In genomic region chrX:105822138-105823091, GRCh38 we compare ENCODE assay signal across 10 cellular contexts. TPM values are rescaled to one million over a fixed set of nuclear protein-coding genes. Genes with fewer than 3 reads are reported as not detected.
A peak's percentile ranks its signal among the peaks of the same experiment; 100 is the strongest.
DNase-seq lines count a peak whose midpoint lies in the region; ATAC-seq and TF ChIP-seq lines count a peak whose summit lies in the region.
"Had no signal": no experiment of that assay in that cellular context is flagged by ENCODE, and none has a peak within 500 bp of the region (broad histone marks: within the 10 kb centered on the region; RNA-seq: fewer than 3 reads in every experiment).

Gene NRK, plus strand, starts transcription at chrX:105822539. Its CDS starts 307 bp downstream, at chrX:105822846.

- no peak for TF ChIP-seq POLR2A in thyroid gland (IDR thresholded peaks at IDR 0.05)

- H3K4me3 ChIP-seq in RWPE2 (ENCODE audit: severe bottlenecking) (peak within 1 kb of the TSS; percentile 17), fibroblast of mammary gland (ENCODE audit: control insufficient read depth, low read depth, low read length) (peak within 1 kb of the TSS; percentile 26), mesodermal cell (ENCODE audit: extremely low read depth, insufficient read depth, low read length, poor library complexity, severe bottlenecking) (peak within 1 kb of the TSS; percentile 36), thyroid gland (replicated peaks in 1 of 3) (peak within 1 kb of the TSS in 2 of 3 donors; percentile 10 to 17)

- H3K9me3 ChIP-seq in RWPE2 (ENCODE audit: severe bottlenecking) = no peaks in the 10 kb centered on the region
- no peaks in the 10 kb centered on the region for H3K9me3 ChIP-seq in mesodermal cell (ENCODE audit: control insufficient read depth, low read length)
- H3K9me3 ChIP-seq in thyroid gland = no peaks in the 10 kb centered on the region

- TF ChIP-seq CTCF in RWPE2 (IDR thresholded peaks at IDR 0.05; ENCODE audit: poor library complexity, severe bottlenecking) (no peak), fibroblast of mammary gland (conservative IDR thresholded peaks at IDR 0.05; ENCODE audit: control insufficient read depth, insufficient read depth, low read depth, low read length) (no peak), thyroid gland (IDR thresholded peaks at IDR 0.05) (peak in 1 of 6 experiments; percentile 6)

- peaks cover 5% of the 10 kb centered on the region for H3K27me3 ChIP-seq in RWPE2 (ENCODE audit: insufficient read depth, poor library complexity, severe bottlenecking)
- peaks cover 6% of the 10 kb centered on the region for H3K27me3 ChIP-seq in thyroid gland

- DNase-seq in RWPE2 (ENCODE audit: low spot score) = peak; percentile 26
- no peak for DNase-seq in fibroblast of mammary gland (ENCODE audit: low read depth)
- DNase-seq in thyroid gland = peak; percentile 15 to 32
- no peak for DNase-seq in NCI-H526 treated with DMSO at 0.1 percent for 48 hours (lab: John Stamatoyannopoulos, UW)
- DNase-seq in activated CD4-positive, alpha-beta memory T cell treated with anti-CD3 and anti-CD28 coated beads for 36 hours = no peak
- DNase-seq: activated CD8-positive, alpha-beta T cell treated with anti-CD3 and anti-CD28 coated beads for 36 hours; effector memory CD4-positive, alpha-beta T cell had no signal

- peaks cover 10% of the 10 kb centered on the region for H3K27me3 Mint-ChIP-seq in activated T-helper 17 cell treated with anti-CD3 and anti-CD28 coated beads, Interleukin-2, amount 50 U/mL, for 72 hours
- peaks cover 12% of the 10 kb centered on the region for H3K27me3 Mint-ChIP-seq in activated CD4-positive, alpha-beta memory T cell treated with anti-CD3 and anti-CD28 coated beads for 36 hours

- intact Hi-C loops in thyroid gland (cut with DNase I) = no loop called here
- intact Hi-C loops in activated CD4-positive, alpha-beta memory T cell treated with anti-CD3 and anti-CD28 coated beads for 36 hours (cut with micrococcal nuclease) = no loop called here

- POLR2A ChIA-PET in activated CD4-positive, alpha-beta memory T cell treated with anti-CD3 and anti-CD28 coated beads for 36 hours (lab: Charles Lee) = no interaction called here

- CTCF ChIA-PET in activated CD4-positive, alpha-beta memory T cell treated with anti-CD3 and anti-CD28 coated beads for 36 hours (lab: Charles Lee) = no interaction called here

- H3K27ac Mint-ChIP-seq in activated T-helper 17 cell treated with anti-CD3 and anti-CD28 coated beads, Interleukin-2, amount 50 U/mL, for 72 hours = no peak within 1 kb of the TSS
- no peak within 1 kb of the TSS for H3K27ac Mint-ChIP-seq in activated CD4-positive, alpha-beta memory T cell treated with anti-CD3 and anti-CD28 coated beads for 36 hours
- H3K27ac Mint-ChIP-seq: activated CD8-positive, alpha-beta T cell treated with anti-CD3 and anti-CD28 coated beads for 36 hours had no signal

- no peak within 1 kb of the TSS for H3K4me3 Mint-ChIP-seq in activated T-helper 17 cell treated with anti-CD3 and anti-CD28 coated beads, Interleukin-2, amount 50 U/mL, for 72 hours
- H3K4me3 Mint-ChIP-seq in activated CD4-positive, alpha-beta memory T cell treated with anti-CD3 and anti-CD28 coated beads for 36 hours = no peak within 1 kb of the TSS
- H3K4me3 Mint-ChIP-seq: activated CD8-positive, alpha-beta T cell treated with anti-CD3 and anti-CD28 coated beads for 36 hours had no signal

- H3K27ac ChIP-seq in RWPE2 (ENCODE audit: poor library complexity, severe bottlenecking) = no peak within 1 kb of the TSS
- H3K27ac ChIP-seq in mesodermal cell (ENCODE audit: low read depth, low read length, severe bottlenecking) = peak within 1 kb of the TSS; percentile 69
- H3K27ac ChIP-seq in thyroid gland = no peak within 1 kb of the TSS

- H3K36me3 ChIP-seq in RWPE2 (ENCODE audit: low read depth) = no peaks in the 10 kb centered on the region
- H3K36me3 ChIP-seq in mesodermal cell (ENCODE audit: control insufficient read depth, insufficient read depth, low read length) = no peaks in the 10 kb centered on the region
- H3K36me3 ChIP-seq in thyroid gland = no peaks in the 10 kb centered on the region

- WGBS in mesodermal cell (ENCODE audit: insufficient coverage in 2 of 2), 2 experiments = 0 to 1% methylated on average over 26 to 29 of the region's 76 CpGs
- WGBS in thyroid gland, 2 donors = 1 to 2% methylated on average over 20 to 37 of the region's 76 CpGs

- no peaks in the 10 kb centered on the region for H3K4me1 ChIP-seq in RWPE2 (ENCODE audit: insufficient read depth, poor library complexity, severe bottlenecking)
- H3K4me1 ChIP-seq in mesodermal cell (ENCODE audit: control insufficient read depth, insufficient read depth, low read length, poor library complexity, severe bottlenecking) = no peaks in the 10 kb centered on the region
- no peaks in the 10 kb centered on the region for H3K4me1 ChIP-seq in thyroid gland

- no peaks in the 10 kb centered on the region for H3K4me1 Mint-ChIP-seq in activated T-helper 17 cell treated with anti-CD3 and anti-CD28 coated beads, Interleukin-2, amount 50 U/mL, for 72 hours
- H3K4me1 Mint-ChIP-seq in activated CD4-positive, alpha-beta memory T cell treated with anti-CD3 and anti-CD28 coated beads for 36 hours (ENCODE audit: low read depth) = no peaks in the 10 kb centered on the region

- H3K36me3 Mint-ChIP-seq in activated T-helper 17 cell treated with anti-CD3 and anti-CD28 coated beads, Interleukin-2, amount 50 U/mL, for 72 hours (ENCODE audit: low read depth) = no peaks in the 10 kb centered on the region
- peaks cover 1% of the 10 kb centered on the region for H3K36me3 Mint-ChIP-seq in activated CD4-positive, alpha-beta memory T cell treated with anti-CD3 and anti-CD28 coated beads for 36 hours

- peak; percentile 50; the same call in 2 of the 3 replicates for ATAC-seq in RWPE2 (ENCODE audit: low read depth)
- ATAC-seq in activated T-helper 17 cell treated with anti-CD3 and anti-CD28 coated beads, Interleukin-2, amount 50 U/mL, for 72 hours (replicated peaks) = no peak
- ATAC-seq: activated CD8-positive, alpha-beta T cell treated with anti-CD3 and anti-CD28 coated beads for 36 hours had no signal

- no peaks in the 10 kb centered on the region for H3K9me3 Mint-ChIP-seq in activated T-helper 17 cell treated with anti-CD3 and anti-CD28 coated beads, Interleukin-2, amount 50 U/mL, for 72 hours
- no peaks in the 10 kb centered on the region for H3K9me3 Mint-ChIP-seq in activated CD4-positive, alpha-beta memory T cell treated with anti-CD3 and anti-CD28 coated beads for 36 hours
- H3K9me3 Mint-ChIP-seq: activated CD8-positive, alpha-beta T cell treated with anti-CD3 and anti-CD28 coated beads for 36 hours had no signal

RNA-seq across cellular contexts. Expression of gene NRK, which starts in this region (rescaled TPM):
- 2.1 TPM for polyA plus RNA-seq in mesodermal cell (2013, experiment 1 of 2)
- polyA plus RNA-seq in mesodermal cell (2013, experiment 2 of 2) = 1.6 TPM
- 1 to 10 TPM in 3 of 4 donors, under 1 TPM in 1; 0.67 to 1.9 (median 1.4) TPM for total RNA-seq in thyroid gland
- not detected for total RNA-seq in activated T-helper 17 cell treated with anti-CD3 and anti-CD28 coated beads, Interleukin-2, amount 50 U/mL, for 72 hours
- not detected for total RNA-seq in activated CD4-positive, alpha-beta memory T cell treated with anti-CD3 and anti-CD28 coated beads for 36 hours
- total RNA-seq: activated CD8-positive, alpha-beta T cell treated with anti-CD3 and anti-CD28 coated beads for 36 hours; RPMI7951 had no signal

Comparison
In these comparisons a context has a peak if more than half of its experiments do, and no peak if none do; other contexts are left out.
1. DNase-seq: peak in RWPE2 (single experiment) and thyroid gland (2 of 2); none in fibroblast of mammary gland (single experiment), NCI-H526 treated with DMSO at 0.1 percent for 48 hours (single experiment) and activated CD4-positive, alpha-beta memory T cell treated with anti-CD3 and anti-CD28 coated beads for 36 hours (single experiment).
2. Peak in every context shown above with its lines, with median percentiles within 50 percentile points of each other: H3K4me3 ChIP-seq.